Comparison of ENCODE assay signal across 8 cellular contexts in the genomic region with DNA sequence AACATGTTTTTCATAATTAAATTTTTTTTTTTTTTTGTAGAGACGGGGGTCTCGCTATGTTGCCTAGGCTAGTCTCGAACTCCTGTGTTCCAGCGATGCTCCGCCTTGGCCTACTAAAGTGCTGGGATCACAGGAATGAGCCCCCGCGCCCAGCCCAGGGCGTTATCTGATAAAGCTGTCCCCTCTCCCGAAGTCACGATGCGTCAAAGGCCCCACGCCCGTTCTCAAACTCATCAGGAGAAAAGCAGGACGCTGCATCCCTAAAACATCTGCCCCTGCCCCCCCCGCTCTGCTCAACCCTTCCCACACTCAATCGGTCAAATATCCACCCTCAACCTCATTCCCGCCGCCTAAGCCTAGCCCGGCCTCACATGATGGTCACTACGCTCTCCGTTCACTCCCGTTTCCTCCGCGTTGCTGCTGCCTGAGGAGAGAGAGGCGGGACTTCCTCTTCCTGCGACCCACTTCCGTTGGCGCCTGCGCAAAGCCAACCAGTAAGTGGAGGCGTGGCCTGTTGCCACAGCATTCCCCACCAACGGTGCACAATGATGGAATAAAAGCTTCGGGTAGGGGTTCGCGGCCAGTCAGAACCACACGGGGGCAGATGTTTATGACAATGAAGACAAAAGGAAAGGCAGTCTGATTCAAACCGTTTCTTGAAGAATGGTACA. TPM values are rescaled to one million over a fixed set of nuclear protein-coding genes. Genes with fewer than 3 reads are reported as not detected.
DNase-seq lines count a peak whose midpoint lies in the region; ATAC-seq and TF ChIP-seq lines count a peak whose summit lies in the region.

A gene (minus strand): TSS at position 438 of the 671 bp plus-strand sequence. CDS start 65 bp downstream, at position 373.

- DNase-seq in DMS53 treated with DMSO at 0.1 percent for 48 hours (lab: John Stamatoyannopoulos, UW; ENCODE audit: unreplicated experiment) (peak; percentile 97), fibroblast of gingiva (ENCODE audit: low read depth) (peak; percentile 94), naive B cell (peak; percentile 94)
- peak; percentile 83 to 90 for DNase-seq in activated T-helper 1 cell treated with anti-CD3 and anti-CD28 coated beads, Interleukin-2, amount 50 U/mL, for 16 hours (ENCODE audit: low read depth in 1 of 2, low spot score in 1 of 2)
- DNase-seq in stimulated activated effector memory CD8-positive, alpha-beta T cell treated with anti-CD3 and anti-CD28 coated beads, Interleukin-12 subunit alpha, Interleukin-12 subunit beta, amount 100 ng/mL, for 72 hours (ENCODE audit: low spot score in 2 of 2), result no peak

- H3K4me3 Mint-ChIP-seq in IgD-negative memory B cell (peak within 1 kb of the TSS; percentile 88 to 100 (median 98)), naive B cell (peak within 1 kb of the TSS; percentile 87 to 100 (median 97))
- peak within 1 kb of the TSS; percentile 90 for H3K4me3 Mint-ChIP-seq in stimulated activated effector memory CD8-positive, alpha-beta T cell treated with anti-CD3 and anti-CD28 coated beads, Interleukin-12 subunit alpha, Interleukin-12 subunit beta, amount 100 ng/mL, for 72 hours

- H3K4me1 Mint-ChIP-seq in IgD-negative memory B cell, result peaks cover 6 to 14% (median 12%) of the 10 kb centered on the region in 3 donors
- peaks cover 10 to 32% (median 20%) of the 10 kb centered on the region in 3 donors for H3K4me1 Mint-ChIP-seq in naive B cell
- peaks cover 31% of the 10 kb centered on the region for H3K4me1 Mint-ChIP-seq in stimulated activated effector memory CD8-positive, alpha-beta T cell treated with anti-CD3 and anti-CD28 coated beads, Interleukin-12 subunit alpha, Interleukin-12 subunit beta, amount 100 ng/mL, for 72 hours

- H3K27me3 Mint-ChIP-seq in IgD-negative memory B cell, result no peaks in the 10 kb centered on the region
- no peaks in the 10 kb centered on the region for H3K27me3 Mint-ChIP-seq in naive B cell

- H3K36me3 Mint-ChIP-seq in IgD-negative memory B cell (peaks cover 3% of the 10 kb centered on the region), naive B cell (peaks cover 0 to 8% of the 10 kb centered on the region in 2 donors)
- H3K36me3 Mint-ChIP-seq in stimulated activated effector memory CD8-positive, alpha-beta T cell treated with anti-CD3 and anti-CD28 coated beads, Interleukin-12 subunit alpha, Interleukin-12 subunit beta, amount 100 ng/mL, for 72 hours, result peaks cover 95% of the 10 kb centered on the region

- peak within 1 kb of the TSS; percentile 89 to 98 (median 96) for H3K27ac Mint-ChIP-seq in IgD-negative memory B cell
- H3K27ac Mint-ChIP-seq in naive B cell, result peak within 1 kb of the TSS; percentile 96 to 99 (median 99)
- peak within 1 kb of the TSS; percentile 97 for H3K27ac Mint-ChIP-seq in stimulated activated effector memory CD8-positive, alpha-beta T cell treated with anti-CD3 and anti-CD28 coated beads, Interleukin-12 subunit alpha, Interleukin-12 subunit beta, amount 100 ng/mL, for 72 hours

- ATAC-seq in GM21576 (IDR thresholded peaks at IDR 0.05; ENCODE audit: unreplicated experiment) (peak; percentile 39), naive B cell (ENCODE audit: low read depth in 2 of 2) (peak; percentile 45 to 51)
- peak; percentile 62 for ATAC-seq in stimulated activated effector memory CD8-positive, alpha-beta T cell treated with anti-CD3 and anti-CD28 coated beads, Interleukin-12 subunit alpha, Interleukin-12 subunit beta, amount 100 ng/mL, for 72 hours

- H3K9me3 Mint-ChIP-seq in IgD-negative memory B cell, result no peaks in the 10 kb centered on the region
- H3K9me3 Mint-ChIP-seq in naive B cell, result no peaks in the 10 kb centered on the region
- H3K9me3 Mint-ChIP-seq in stimulated activated effector memory CD8-positive, alpha-beta T cell treated with anti-CD3 and anti-CD28 coated beads, Interleukin-12 subunit alpha, Interleukin-12 subunit beta, amount 100 ng/mL, for 72 hours, result no peaks in the 10 kb centered on the region

TF ChIP-seq in PFSK-1, 5 proteins besides CTCF, POLR2A, EP300 and RAD21:
- TF ChIP-seq, protein P1, sequence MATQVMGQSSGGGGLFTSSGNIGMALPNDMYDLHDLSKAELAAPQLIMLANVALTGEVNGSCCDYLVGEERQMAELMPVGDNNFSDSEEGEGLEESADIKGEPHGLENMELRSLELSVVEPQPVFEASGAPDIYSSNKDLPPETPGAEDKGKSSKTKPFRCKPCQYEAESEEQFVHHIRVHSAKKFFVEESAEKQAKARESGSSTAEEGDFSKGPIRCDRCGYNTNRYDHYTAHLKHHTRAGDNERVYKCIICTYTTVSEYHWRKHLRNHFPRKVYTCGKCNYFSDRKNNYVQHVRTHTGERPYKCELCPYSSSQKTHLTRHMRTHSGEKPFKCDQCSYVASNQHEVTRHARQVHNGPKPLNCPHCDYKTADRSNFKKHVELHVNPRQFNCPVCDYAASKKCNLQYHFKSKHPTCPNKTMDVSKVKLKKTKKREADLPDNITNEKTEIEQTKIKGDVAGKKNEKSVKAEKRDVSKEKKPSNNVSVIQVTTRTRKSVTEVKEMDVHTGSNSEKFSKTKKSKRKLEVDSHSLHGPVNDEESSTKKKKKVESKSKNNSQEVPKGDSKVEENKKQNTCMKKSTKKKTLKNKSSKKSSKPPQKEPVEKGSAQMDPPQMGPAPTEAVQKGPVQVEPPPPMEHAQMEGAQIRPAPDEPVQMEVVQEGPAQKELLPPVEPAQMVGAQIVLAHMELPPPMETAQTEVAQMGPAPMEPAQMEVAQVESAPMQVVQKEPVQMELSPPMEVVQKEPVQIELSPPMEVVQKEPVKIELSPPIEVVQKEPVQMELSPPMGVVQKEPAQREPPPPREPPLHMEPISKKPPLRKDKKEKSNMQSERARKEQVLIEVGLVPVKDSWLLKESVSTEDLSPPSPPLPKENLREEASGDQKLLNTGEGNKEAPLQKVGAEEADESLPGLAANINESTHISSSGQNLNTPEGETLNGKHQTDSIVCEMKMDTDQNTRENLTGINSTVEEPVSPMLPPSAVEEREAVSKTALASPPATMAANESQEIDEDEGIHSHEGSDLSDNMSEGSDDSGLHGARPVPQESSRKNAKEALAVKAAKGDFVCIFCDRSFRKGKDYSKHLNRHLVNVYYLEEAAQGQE (IDR thresholded peaks at IDR 0.05; ENCODE audit: insufficient read depth in 1 of 2, low read depth in 2 of 2, low read length in 2 of 2), result peak in 1 of 2 experiments; percentile 57; a peak in 1 of 4 replicates
- TF ChIP-seq SIN3A (IDR thresholded peaks at IDR 0.05; ENCODE audit: borderline replicate concordance, insufficient read depth, low read length) (0 out of 2 replicates have a peak, but pooled peaks have one; percentile 16), POLR2AphosphoS5 (IDR thresholded peaks at IDR 0.05; ENCODE audit: low read depth, low read length) (peak; percentile 99), FOXP2 (optimal IDR thresholded peaks at IDR 0.05; ENCODE audit: borderline replicate concordance, extremely low read depth, extremely low read length, insufficient read depth) (no peak), TAF1 (IDR thresholded peaks at IDR 0.05; ENCODE audit: borderline replicate concordance, insufficient read depth, low read length) (peak; percentile 96)

RNA-seq across cellular contexts. Expression of the gene that starts here (rescaled TPM):
- polyA plus RNA-seq in IgD-negative memory B cell (841 TPM), naive B cell (ENCODE audit: low read depth in 6 of 6) (1,000 to 10,000 TPM in 2 of 6 donors, 100 to 1,000 TPM in 4; 808 to 1,139 (median 906) TPM)
- polyA plus RNA-seq in PFSK-1 (2012; ENCODE audit: insufficient read length, low read depth), result 506 TPM

Comparison
In these comparisons a context has a peak if more than half of its experiments do, and no peak if none do; other contexts are left out.
1. DNase-seq: peak in DMS53 treated with DMSO at 0.1 percent for 48 hours (single experiment), activated T-helper 1 cell treated with anti-CD3 and anti-CD28 coated beads, Interleukin-2, amount 50 U/mL, for 16 hours (2 of 2), fibroblast of gingiva (single experiment) and naive B cell (single experiment); none in stimulated activated effector memory CD8-positive, alpha-beta T cell treated with anti-CD3 and anti-CD28 coated beads, Interleukin-12 subunit alpha, Interleukin-12 subunit beta, amount 100 ng/mL, for 72 hours (0 of 2).
2. Peak in every context shown above with its lines, with median percentiles within 50 percentile points of each other: ATAC-seq, H3K27ac Mint-ChIP-seq and H3K4me3 Mint-ChIP-seq.